In the genomic region with DNA sequence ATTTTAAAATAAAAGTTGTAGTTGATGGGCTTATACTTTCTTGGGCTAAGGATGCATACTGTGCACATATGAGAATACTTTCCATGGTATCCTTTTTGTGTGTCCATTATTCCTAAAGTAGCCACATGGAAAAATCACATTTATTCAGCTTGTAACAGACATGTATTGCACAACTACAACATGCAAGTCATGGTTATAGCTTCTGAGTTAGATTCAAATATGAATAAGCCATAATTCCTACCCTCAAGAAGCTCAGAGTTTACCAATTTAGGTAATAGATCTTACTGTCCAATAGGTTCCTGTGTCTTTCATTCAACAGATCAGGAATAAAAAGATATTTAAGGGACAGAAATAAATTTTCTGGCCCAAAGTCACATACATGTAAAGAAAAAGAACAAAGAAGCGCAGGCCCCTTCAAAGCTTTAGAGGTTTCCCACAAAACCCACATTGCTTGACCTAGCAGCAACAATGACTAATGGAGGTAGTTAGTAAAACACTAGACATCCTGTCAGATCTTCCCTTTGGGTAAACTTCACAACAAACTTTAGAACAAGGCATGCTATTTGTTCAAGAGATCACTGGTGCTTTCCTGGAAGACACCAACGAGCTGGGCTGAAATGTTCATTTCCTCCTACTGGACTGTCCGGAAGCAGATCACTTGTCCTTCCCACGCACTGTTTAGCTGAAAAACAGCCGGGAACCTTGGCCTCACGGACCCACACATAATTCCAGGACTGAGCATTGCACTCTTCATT, we compare ENCODE assay signal across 10 cellular contexts.
A peak's percentile ranks its signal among the peaks of the same experiment; 100 is the strongest.
DNase-seq lines count a peak whose midpoint lies in the region; ATAC-seq, FAIRE-seq and TF ChIP-seq lines count a peak whose summit lies in the region.
"Had no signal": no experiment of that assay in that cellular context is flagged by ENCODE, and none has a peak within 500 bp of the region (broad histone marks: within the 10 kb centered on the region; RNA-seq: fewer than 3 reads in every experiment).

No MANE protein-coding gene starts in this region.

- H3K27me3 Mint-ChIP-seq in stimulated activated memory B cell treated with anti-CD40 and anti-IgM and Interleukin-4, amounts not matched to agents 10 μg/mL and 1 μg/mL and 100 μg/mL, for 72 hours = no peaks in the 10 kb centered on the region

- in situ Hi-C loops in brain microvascular endothelial cell (cut with HindIII; ENCODE audit: low pct_ligation_motif_present, low sequenced_read_pairs) = no loop called here

- no peak overlapping the region for H3K4me3 Mint-ChIP-seq in stimulated activated memory B cell treated with anti-CD40 and anti-IgM and Interleukin-4, amounts not matched to agents 10 μg/mL and 1 μg/mL and 100 μg/mL, for 72 hours
- H3K4me3 Mint-ChIP-seq: memory B cell had no signal

- H3K36me3 Mint-ChIP-seq in activated naive CD4-positive, alpha-beta T cell treated with anti-CD3 and anti-CD28 coated beads, Interleukin-2, amount 50 U/mL, for 72 hours = no peaks in the 10 kb centered on the region
- H3K36me3 Mint-ChIP-seq in stimulated activated memory B cell treated with anti-CD40 and anti-IgM and Interleukin-4, amounts not matched to agents 10 μg/mL and 1 μg/mL and 100 μg/mL, for 72 hours = no peaks in the 10 kb centered on the region
- H3K36me3 Mint-ChIP-seq: memory B cell had no signal

- no peaks in the 10 kb centered on the region for H3K9me3 Mint-ChIP-seq in activated naive CD4-positive, alpha-beta T cell treated with anti-CD3 and anti-CD28 coated beads, Interleukin-2, amount 50 U/mL, for 72 hours
- H3K9me3 Mint-ChIP-seq in stimulated activated memory B cell treated with anti-CD40 and anti-IgM and Interleukin-4, amounts not matched to agents 10 μg/mL and 1 μg/mL and 100 μg/mL, for 72 hours = no peaks in the 10 kb centered on the region
- H3K9me3 Mint-ChIP-seq: memory B cell had no signal

- ATAC-seq in activated naive CD4-positive, alpha-beta T cell treated with anti-CD3 and anti-CD28 coated beads, Interleukin-2, amount 50 U/mL, for 72 hours = peak; percentile 67 to 87
- peak; percentile 80 for ATAC-seq in HG03354 (IDR thresholded peaks at IDR 0.05; ENCODE audit: poor library complexity, severe bottlenecking, unreplicated experiment)
- ATAC-seq in stimulated activated memory B cell treated with anti-CD40 and anti-IgM and Interleukin-4, amounts not matched to agents 10 μg/mL and 1 μg/mL and 100 μg/mL, for 72 hours = peak; percentile 37

- no peak overlapping the region for H3K4me3 ChIP-seq in brain microvascular endothelial cell (ENCODE audit: low read depth, low read length)

- H3K36me3 ChIP-seq in brain microvascular endothelial cell (replicated peaks) = no peaks in the 10 kb centered on the region

- no peaks in the 10 kb centered on the region for H3K27me3 ChIP-seq in brain microvascular endothelial cell (replicated peaks)

- H3K27ac Mint-ChIP-seq in activated naive CD4-positive, alpha-beta T cell treated with anti-CD3 and anti-CD28 coated beads, Interleukin-2, amount 50 U/mL, for 72 hours = peak overlapping the region in 1 of 2 donors; percentile 20
- H3K27ac Mint-ChIP-seq in stimulated activated memory B cell treated with anti-CD40 and anti-IgM and Interleukin-4, amounts not matched to agents 10 μg/mL and 1 μg/mL and 100 μg/mL, for 72 hours = no peak overlapping the region
- H3K27ac Mint-ChIP-seq: memory B cell had no signal

- no peak for FAIRE-seq in RCC 7860 (lab: Jason Lieb, UNC)
- FAIRE-seq: TTC549 had no signal

- peak in 1 of 2 donors; percentile 9 for DNase-seq in activated naive CD4-positive, alpha-beta T cell treated with anti-CD3 and anti-CD28 coated beads, Interleukin-2, amount 50 U/mL, for 72 hours (ENCODE audit: low spot score in 2 of 2)
- DNase-seq in activated naive CD4-positive, alpha-beta T cell (lab: John Stamatoyannopoulos, UW) = no peak
- peak; percentile 73 for DNase-seq in brain microvascular endothelial cell
- no peak for DNase-seq in SKM-1 treated with dmso at 0.1 percent for 144 hours (lab: John Stamatoyannopoulos, UW; ENCODE audit: unreplicated experiment)
- DNase-seq in NCI-H1417 treated with DMSO at 0.1 percent for 48 hours (lab: John Stamatoyannopoulos, UW) = no peak
- no peak for DNase-seq in RCC 7860 (ENCODE audit: low spot score)

- no peaks in the 10 kb centered on the region for H3K4me1 Mint-ChIP-seq in stimulated activated memory B cell treated with anti-CD40 and anti-IgM and Interleukin-4, amounts not matched to agents 10 μg/mL and 1 μg/mL and 100 μg/mL, for 72 hours
- H3K4me1 Mint-ChIP-seq: memory B cell had no signal

- peak overlapping the region; percentile 59 for H3K27ac ChIP-seq in brain microvascular endothelial cell

- no peak for TF ChIP-seq CTCF in brain microvascular endothelial cell (IDR thresholded peaks at IDR 0.05; ENCODE audit: low read depth, low read length, missing control alignments)
